ENCODE assay signal across 8 cellular contexts in the genomic region with DNA sequence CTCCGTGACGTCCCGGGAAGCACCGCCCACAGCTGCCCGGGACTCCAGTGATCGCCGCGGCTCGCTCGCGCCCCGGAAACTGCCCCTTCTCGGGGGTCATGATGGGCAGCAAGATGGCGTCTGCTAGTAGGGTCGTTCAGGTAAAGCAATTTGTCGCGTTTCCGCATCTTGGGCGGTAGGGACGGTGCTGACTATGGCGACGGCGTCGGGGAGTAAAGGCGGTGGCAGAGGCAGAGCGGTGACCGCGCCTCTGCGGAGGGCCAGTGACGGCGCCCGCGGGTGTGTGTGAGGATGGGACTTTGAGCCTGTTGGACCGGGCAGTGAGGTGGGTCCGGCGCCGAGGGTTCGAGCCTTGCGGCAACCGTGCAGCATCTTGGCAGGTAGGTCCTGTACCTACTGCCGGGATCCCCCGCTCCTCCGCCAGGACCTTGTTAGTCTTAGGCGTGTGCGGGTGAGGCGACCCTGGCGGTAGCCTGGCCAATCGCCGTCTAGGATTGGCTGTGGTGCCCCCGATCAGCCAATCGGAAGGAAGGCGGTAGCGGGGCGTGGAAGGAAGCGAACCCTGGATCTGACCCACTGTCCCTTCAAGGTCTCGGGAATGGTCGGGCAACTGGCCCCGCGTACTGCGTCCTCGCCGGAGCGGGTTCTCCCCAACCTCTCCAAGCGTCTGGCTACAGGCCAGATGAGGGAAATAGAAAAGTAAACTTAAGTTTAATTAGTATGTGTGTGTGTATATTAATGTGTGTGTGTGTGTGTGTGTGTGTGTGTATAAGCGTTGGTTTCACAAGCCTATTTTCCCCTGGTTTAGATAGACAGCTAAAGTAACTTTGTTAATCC. TPM values are rescaled to one million over a fixed set of nuclear protein-coding genes. Genes with fewer than 3 reads are reported as not detected.
DNase-seq lines count a peak whose midpoint lies in the region; ATAC-seq and TF ChIP-seq lines count a peak whose summit lies in the region.

No MANE protein-coding gene starts in this region.

- no peaks in the 10 kb centered on the region for H3K27me3 ChIP-seq in layer of hippocampus (ENCODE audit: control insufficient read depth, insufficient read depth, low read length)

- H3K27ac ChIP-seq in layer of hippocampus (ENCODE audit: low read depth, low read length) = peak overlapping the region; percentile 74

- ATAC-seq in GM19043 (IDR thresholded peaks at IDR 0.05; ENCODE audit: low read depth, unreplicated experiment) = peak; percentile 91
- ATAC-seq in HG03354 (IDR thresholded peaks at IDR 0.05; ENCODE audit: poor library complexity, severe bottlenecking, unreplicated experiment) = peak; percentile 93

- H3K4me3 ChIP-seq in choroid plexus epithelial cell (ENCODE audit: low read depth, low read length) = peak overlapping the region; percentile 100

- DNase-seq in Ammon's horn (ENCODE audit: low spot score) = peak; percentile 98
- peak; percentile 88 for DNase-seq in NCI-H460 (ENCODE audit: extremely low read depth, low read depth)
- DNase-seq in activated CD4-positive, alpha-beta T cell treated with anti-CD3 and anti-CD28 coated beads for 24 hours (ENCODE audit: low read depth in 2 of 2) = peak; percentile 67 to 76
- DNase-seq in choroid plexus epithelial cell (ENCODE audit: low read depth) = peak; percentile 95
- peak; percentile 64 to 70 for DNase-seq in stimulated activated CD4-positive, alpha-beta T cell treated with anti-CD3 and anti-CD28 coated beads, Interleukin-1b, Interleukin-23, amount 100 ng/mL, for 4 hours (ENCODE audit: low read depth in 2 of 2)

- peak; percentile 30 for TF ChIP-seq CTCF in choroid plexus epithelial cell (conservative IDR thresholded peaks at IDR 0.05; ENCODE audit: low read depth, low read length)

RNA-seq across cellular contexts. Expression of a gene that starts 16.7 kb away (rescaled TPM):
- total RNA-seq in NCI-H460 (2014; rRNA removed; shearing (Covaris generic)) = 129 and 132 TPM in 2 replicates
- polyA plus RNA-seq in NCI-H460 (2014; cell fraction: nucleus; rRNA removed) = 41.3 and 59.5 TPM in 2 replicates

RNA-seq across cellular contexts. Expression of a gene that starts 28.6 kb away (rescaled TPM):
- total RNA-seq in NCI-H460 (2014; rRNA removed; shearing (Covaris generic)) = 39.1 and 41.6 TPM in 2 replicates
- 58.7 and 63.1 TPM in 2 replicates for polyA plus RNA-seq in NCI-H460 (2014; cell fraction: nucleus; rRNA removed)

RNA-seq across cellular contexts. Expression of a gene that starts 51.0 kb away (rescaled TPM):
- total RNA-seq in NCI-H460 (2014; rRNA removed; shearing (Covaris generic)) = 163 and 189 TPM in 2 replicates
- 258 and 278 TPM in 2 replicates for polyA plus RNA-seq in NCI-H460 (2014; cell fraction: nucleus; rRNA removed)

Comparison
In these comparisons a context has a peak if more than half of its experiments do, and no peak if none do; other contexts are left out.
1. Peak in every context shown above with its lines: DNase-seq, ATAC-seq, H3K4me3 ChIP-seq and H3K27ac ChIP-seq.